In the genomic region with DNA sequence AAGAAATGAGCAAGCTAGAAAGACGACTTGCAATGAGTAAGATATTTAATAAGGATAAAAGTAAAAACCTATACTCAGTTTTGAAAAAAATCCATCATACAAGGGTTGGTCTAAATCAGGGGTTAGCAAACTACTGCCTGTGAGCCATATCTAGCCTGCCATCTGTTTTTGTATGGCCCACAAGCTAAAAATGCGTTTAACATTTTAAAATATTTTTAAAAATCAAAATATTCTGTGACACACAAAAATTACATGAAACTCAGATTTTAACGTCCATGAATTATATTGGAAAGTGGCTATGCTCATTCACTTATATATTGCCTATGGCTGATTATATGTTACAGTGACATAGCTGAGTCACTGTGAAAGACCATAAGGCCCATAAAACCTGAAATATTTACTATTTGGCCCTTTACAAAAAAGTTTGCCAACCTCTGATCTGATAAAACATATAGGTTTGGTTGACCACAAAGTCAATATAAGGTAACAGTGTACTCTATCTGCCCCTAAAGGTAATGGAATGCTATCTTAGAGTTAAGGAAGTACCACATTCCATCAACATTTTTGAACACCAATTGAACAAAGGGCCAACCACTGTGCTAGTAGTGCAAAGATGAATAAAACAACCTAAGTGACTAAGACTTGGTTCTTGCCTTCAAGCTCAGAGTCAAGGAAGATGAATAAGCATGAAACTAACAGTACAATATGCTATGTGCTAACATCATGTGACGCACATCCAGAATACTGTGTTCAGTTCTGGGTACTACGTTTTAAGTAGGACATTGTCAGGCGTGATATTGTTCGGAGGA, we compare ENCODE assay signal across 1 cellular context.
TF ChIP-seq lines count a peak whose summit lies in the region.

No MANE protein-coding gene starts in this region.

TF ChIP-seq in IMR-90, 13 proteins besides CTCF, POLR2A, EP300 and RAD21:
- TF ChIP-seq, protein P1, sequence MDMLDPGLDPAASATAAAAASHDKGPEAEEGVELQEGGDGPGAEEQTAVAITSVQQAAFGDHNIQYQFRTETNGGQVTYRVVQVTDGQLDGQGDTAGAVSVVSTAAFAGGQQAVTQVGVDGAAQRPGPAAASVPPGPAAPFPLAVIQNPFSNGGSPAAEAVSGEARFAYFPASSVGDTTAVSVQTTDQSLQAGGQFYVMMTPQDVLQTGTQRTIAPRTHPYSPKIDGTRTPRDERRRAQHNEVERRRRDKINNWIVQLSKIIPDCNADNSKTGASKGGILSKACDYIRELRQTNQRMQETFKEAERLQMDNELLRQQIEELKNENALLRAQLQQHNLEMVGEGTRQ (IDR thresholded peaks at IDR 0.05; ENCODE audit: low read depth, low read length), result no peak
- TF ChIP-seq RFX5 (IDR thresholded peaks at IDR 0.05; ENCODE audit: low read depth, low read length), result no peak
- TF ChIP-seq MXI1 (IDR thresholded peaks at IDR 0.05; ENCODE audit: borderline replicate concordance, low read depth, low read length), result no peak
- TF ChIP-seq, protein P2, sequence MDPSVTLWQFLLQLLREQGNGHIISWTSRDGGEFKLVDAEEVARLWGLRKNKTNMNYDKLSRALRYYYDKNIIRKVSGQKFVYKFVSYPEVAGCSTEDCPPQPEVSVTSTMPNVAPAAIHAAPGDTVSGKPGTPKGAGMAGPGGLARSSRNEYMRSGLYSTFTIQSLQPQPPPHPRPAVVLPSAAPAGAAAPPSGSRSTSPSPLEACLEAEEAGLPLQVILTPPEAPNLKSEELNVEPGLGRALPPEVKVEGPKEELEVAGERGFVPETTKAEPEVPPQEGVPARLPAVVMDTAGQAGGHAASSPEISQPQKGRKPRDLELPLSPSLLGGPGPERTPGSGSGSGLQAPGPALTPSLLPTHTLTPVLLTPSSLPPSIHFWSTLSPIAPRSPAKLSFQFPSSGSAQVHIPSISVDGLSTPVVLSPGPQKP (IDR thresholded peaks at IDR 0.05; ENCODE audit: borderline replicate concordance, low read depth, low read length), result no peak
- TF ChIP-seq FOS (IDR thresholded peaks at IDR 0.05; ENCODE audit: low read depth, low read length), result no peak
- TF ChIP-seq BHLHE40 (IDR thresholded peaks at IDR 0.05; ENCODE audit: low read depth, low read length), result no peak
- no peak for TF ChIP-seq MAFK (IDR thresholded peaks at IDR 0.05; ENCODE audit: low read depth, low read length)
- no peak for TF ChIP-seq NFE2L2 (IDR thresholded peaks at IDR 0.05; ENCODE audit: low read depth, low read length)
TF ChIP-seq in IMR-90: peak in this region for 0.
